In genomic region chr7:148963583-148964509, GRCh38 we compare ENCODE assay signal across 8 cellular contexts.
A peak's percentile ranks its signal among the peaks of the same experiment; 100 is the strongest.
DNase-seq lines count a peak whose midpoint lies in the region; ATAC-seq, FAIRE-seq and TF ChIP-seq lines count a peak whose summit lies in the region.

No MANE protein-coding gene starts in this region.

- CTCF ChIA-PET in activated CD8-positive, alpha-beta memory T cell treated with anti-CD3 and anti-CD28 coated beads, Interleukin-2, amount 10 ng/mL, durations not matched to agents 7 days and 5 days (lab: Charles Lee) = interaction anchor here (0.7 to 4.3 kb wide), 30 partner anchors 12 to 699 kb away, joined by 3 to 45 read pairs (median 5); partner anchors contain the start of genes CUL1, EZH2 and ZNF425
- CTCF ChIA-PET in activated B cell treated with CpG ODN at 0.5 μM for 24 hours (lab: Charles Lee) = interaction anchor here (0.7 to 4.4 kb wide), 18 partner anchors 12 to 701 kb away, joined by 3 to 22 read pairs (median 4); no protein-coding TSS in a partner anchor

- peaks cover 28% of the 10 kb centered on the region for H3K4me1 Mint-ChIP-seq in activated CD8-positive, alpha-beta memory T cell treated with anti-CD3 and anti-CD28 coated beads, Interleukin-2, amount 10 ng/mL, durations not matched to agents 7 days and 5 days
- peaks cover 29% of the 10 kb centered on the region for H3K4me1 Mint-ChIP-seq in activated B cell treated with CpG ODN at 0.5 μM for 24 hours

- peak overlapping the region; percentile 81 for H3K27ac Mint-ChIP-seq in activated CD8-positive, alpha-beta memory T cell treated with anti-CD3 and anti-CD28 coated beads, Interleukin-2, amount 10 ng/mL, durations not matched to agents 7 days and 5 days
- H3K27ac Mint-ChIP-seq in activated B cell treated with CpG ODN at 0.5 μM for 24 hours = peak overlapping the region; percentile 87

- H3K9me3 Mint-ChIP-seq in activated CD8-positive, alpha-beta memory T cell treated with anti-CD3 and anti-CD28 coated beads, Interleukin-2, amount 10 ng/mL, durations not matched to agents 7 days and 5 days (ENCODE audit: low read depth) = no peaks in the 10 kb centered on the region
- no peaks in the 10 kb centered on the region for H3K9me3 Mint-ChIP-seq in activated B cell treated with CpG ODN at 0.5 μM for 24 hours

- H3K27ac ChIP-seq in cardiac muscle cell = peak overlapping the region; percentile 19
- H3K27ac ChIP-seq in sigmoid colon = peak overlapping the region; percentile 60 to 75 (median 71)

- TF ChIP-seq EP300 in sigmoid colon (IDR thresholded peaks at IDR 0.05) = no peak

- H3K27me3 Mint-ChIP-seq in activated CD8-positive, alpha-beta memory T cell treated with anti-CD3 and anti-CD28 coated beads, Interleukin-2, amount 10 ng/mL, durations not matched to agents 7 days and 5 days = peaks cover 5% of the 10 kb centered on the region
- no peaks in the 10 kb centered on the region for H3K27me3 Mint-ChIP-seq in activated B cell treated with CpG ODN at 0.5 μM for 24 hours

- H3K4me1 ChIP-seq in cardiac muscle cell (ENCODE audit: low read depth) = no peaks in the 10 kb centered on the region
- H3K4me1 ChIP-seq in sigmoid colon = peaks cover 0 to 18% (median 14%) of the 10 kb centered on the region in 4 donors

- intact Hi-C loops in activated B cell treated with CpG ODN at 0.5 μM for 24 hours (cut with micrococcal nuclease) (loop anchor here (1.0 to 5.0 kb wide), 6 partner anchors 23 to 389 kb away; partner anchors contain the start of genes CUL1, EZH2 and ZNF786), sigmoid colon (cut with DNase I) (loop anchor here (1.0 to 5.0 kb wide), 5 partner anchors 22 to 459 kb away; partner anchors contain the start of genes CUL1 and EZH2)

- FAIRE-seq in H54 (lab: Jason Lieb, UNC) = no peak

- peak overlapping the region; percentile 83 for H3K4me3 Mint-ChIP-seq in activated CD8-positive, alpha-beta memory T cell treated with anti-CD3 and anti-CD28 coated beads, Interleukin-2, amount 10 ng/mL, durations not matched to agents 7 days and 5 days
- H3K4me3 Mint-ChIP-seq in activated B cell treated with CpG ODN at 0.5 μM for 24 hours = peak overlapping the region; percentile 93

- 10 to 27% methylated on average over 20 of the region's 20 CpGs for WGBS in sigmoid colon, 2 donors

- H3K36me3 ChIP-seq in cardiac muscle cell (no peaks in the 10 kb centered on the region), sigmoid colon (no peaks in the 10 kb centered on the region)

- POLR2A ChIA-PET in activated B cell treated with CpG ODN at 0.5 μM for 24 hours (lab: Charles Lee) = interaction anchor here (0.7 to 2.6 kb wide), 7 partner anchors 19 to 459 kb away, joined by 3 to 14 read pairs (median 3); partner anchors contain the start of gene CUL1

- H3K36me3 Mint-ChIP-seq in activated CD8-positive, alpha-beta memory T cell treated with anti-CD3 and anti-CD28 coated beads, Interleukin-2, amount 10 ng/mL, durations not matched to agents 7 days and 5 days = no peaks in the 10 kb centered on the region
- H3K36me3 Mint-ChIP-seq in activated B cell treated with CpG ODN at 0.5 μM for 24 hours (ENCODE audit: low read depth) = peaks cover 3% of the 10 kb centered on the region

- ATAC-seq in activated CD8-positive, alpha-beta memory T cell treated with anti-CD3 and anti-CD28 coated beads, Interleukin-2, amount 10 ng/mL, durations not matched to agents 7 days and 5 days = no peak
- ATAC-seq in activated B cell treated with CpG ODN at 0.5 μM for 24 hours (ENCODE audit: low read depth) (no peak), HG03196 (IDR thresholded peaks at IDR 0.05; ENCODE audit: unreplicated experiment) (no peak)

- TF ChIP-seq POLR2A in sigmoid colon (IDR thresholded peaks at IDR 0.05) (no peak), H54 (IDR thresholded peaks at IDR 0.05; ENCODE audit: low read depth, low read length) (no peak)

- H3K9me3 ChIP-seq in cardiac muscle cell (ENCODE audit: low read depth) = no peaks in the 10 kb centered on the region
- H3K9me3 ChIP-seq in sigmoid colon = no peaks in the 10 kb centered on the region

- DNase-seq in activated CD8-positive, alpha-beta memory T cell treated with anti-CD3 and anti-CD28 coated beads, Interleukin-2, amount 10 ng/mL, durations not matched to agents 7 days and 5 days = no peak
- no peak for DNase-seq in activated CD8-positive, alpha-beta memory T cell treated with anti-CD3 and anti-CD28 coated beads, Interleukin-2, amount 50 U/mL, for 4 hours
- DNase-seq in activated B cell treated with CpG ODN at 0.5 μM for 24 hours = no peak
- peak in 1 of 2 donors; percentile 35 for DNase-seq in cardiac muscle cell (ENCODE audit: low read depth in 1 of 2, low spot score in 1 of 2)
- DNase-seq in sigmoid colon = no peak
- no peak for DNase-seq in AG08395 (ENCODE audit: low spot score)
- no peak for DNase-seq in H54 (ENCODE audit: insufficient read length, low spot score)

- TF ChIP-seq CTCF in activated B cell treated with CpG ODN at 0.5 μM for 24 hours (IDR thresholded peaks at IDR 0.05) (no peak), cardiac muscle cell (IDR thresholded peaks at IDR 0.05; ENCODE audit: low read depth, low read length) (no peak), sigmoid colon (IDR thresholded peaks at IDR 0.05) (no peak)

- H3K4me3 ChIP-seq in cardiac muscle cell (no peak overlapping the region), sigmoid colon (peak overlapping the region; percentile 39 to 60 (median 53))

- H3K27me3 ChIP-seq in cardiac muscle cell = no peaks in the 10 kb centered on the region
- no peaks in the 10 kb centered on the region for H3K27me3 ChIP-seq in sigmoid colon
